In the genomic region with DNA sequence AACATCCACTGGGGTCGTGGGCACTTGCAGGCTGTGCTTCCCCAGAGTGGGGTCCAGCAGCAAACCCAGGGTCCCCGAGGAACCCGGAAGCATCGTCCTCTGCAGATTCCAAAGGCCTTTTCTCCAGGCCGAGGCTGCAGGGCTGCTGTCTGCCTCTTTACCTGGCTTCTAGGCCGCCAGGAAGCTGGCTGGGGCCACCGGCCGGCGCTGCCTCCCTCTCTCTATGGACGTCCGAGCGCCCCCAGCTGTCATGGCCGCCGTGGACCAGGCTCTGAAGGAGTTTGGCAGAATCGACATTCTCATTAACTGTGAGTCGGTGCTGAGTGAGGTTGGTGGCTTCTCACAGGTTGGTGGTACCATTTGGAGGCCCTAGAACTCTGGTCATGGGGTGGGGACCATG, we compare ENCODE assay signal across 2 cellular contexts.
A peak's percentile ranks its signal among the peaks of the same experiment; 100 is the strongest.
TF ChIP-seq lines count a peak whose summit lies in the region.

No MANE protein-coding gene starts in this region.

TF ChIP-seq in WTC11, 78 proteins besides CTCF, POLR2A, EP300 and RAD21 (continues in another document):
- TF ChIP-seq SMAD3 (CRISPR knock-in tag; IDR thresholded peaks at IDR 0.05; ENCODE audit: borderline replicate concordance) (no peak), FOXJ3 (CRISPR knock-in tag; IDR thresholded peaks at IDR 0.05; ENCODE audit: borderline replicate concordance) (no peak), FOXP1 (CRISPR knock-in tag; IDR thresholded peaks at IDR 0.05; ENCODE audit: borderline replicate concordance) (no peak), ZNF671 (CRISPR knock-in tag; IDR thresholded peaks at IDR 0.05) (no peak), FOXK1 (CRISPR knock-in tag; IDR thresholded peaks at IDR 0.05) (no peak)
- TF ChIP-seq, protein P1, sequence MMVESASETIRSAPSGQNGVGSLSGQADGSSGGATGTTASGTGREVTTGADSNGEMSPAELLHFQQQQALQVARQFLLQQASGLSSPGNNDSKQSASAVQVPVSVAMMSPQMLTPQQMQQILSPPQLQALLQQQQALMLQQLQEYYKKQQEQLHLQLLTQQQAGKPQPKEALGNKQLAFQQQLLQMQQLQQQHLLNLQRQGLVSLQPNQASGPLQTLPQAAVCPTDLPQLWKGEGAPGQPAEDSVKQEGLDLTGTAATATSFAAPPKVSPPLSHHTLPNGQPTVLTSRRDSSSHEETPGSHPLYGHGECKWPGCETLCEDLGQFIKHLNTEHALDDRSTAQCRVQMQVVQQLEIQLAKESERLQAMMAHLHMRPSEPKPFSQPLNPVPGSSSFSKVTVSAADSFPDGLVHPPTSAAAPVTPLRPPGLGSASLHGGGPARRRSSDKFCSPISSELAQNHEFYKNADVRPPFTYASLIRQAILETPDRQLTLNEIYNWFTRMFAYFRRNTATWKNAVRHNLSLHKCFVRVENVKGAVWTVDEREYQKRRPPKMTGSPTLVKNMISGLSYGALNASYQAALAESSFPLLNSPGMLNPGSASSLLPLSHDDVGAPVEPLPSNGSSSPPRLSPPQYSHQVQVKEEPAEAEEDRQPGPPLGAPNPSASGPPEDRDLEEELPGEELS (CRISPR knock-in tag; IDR thresholded peaks at IDR 0.05), result no peak
- TF ChIP-seq, protein P2, sequence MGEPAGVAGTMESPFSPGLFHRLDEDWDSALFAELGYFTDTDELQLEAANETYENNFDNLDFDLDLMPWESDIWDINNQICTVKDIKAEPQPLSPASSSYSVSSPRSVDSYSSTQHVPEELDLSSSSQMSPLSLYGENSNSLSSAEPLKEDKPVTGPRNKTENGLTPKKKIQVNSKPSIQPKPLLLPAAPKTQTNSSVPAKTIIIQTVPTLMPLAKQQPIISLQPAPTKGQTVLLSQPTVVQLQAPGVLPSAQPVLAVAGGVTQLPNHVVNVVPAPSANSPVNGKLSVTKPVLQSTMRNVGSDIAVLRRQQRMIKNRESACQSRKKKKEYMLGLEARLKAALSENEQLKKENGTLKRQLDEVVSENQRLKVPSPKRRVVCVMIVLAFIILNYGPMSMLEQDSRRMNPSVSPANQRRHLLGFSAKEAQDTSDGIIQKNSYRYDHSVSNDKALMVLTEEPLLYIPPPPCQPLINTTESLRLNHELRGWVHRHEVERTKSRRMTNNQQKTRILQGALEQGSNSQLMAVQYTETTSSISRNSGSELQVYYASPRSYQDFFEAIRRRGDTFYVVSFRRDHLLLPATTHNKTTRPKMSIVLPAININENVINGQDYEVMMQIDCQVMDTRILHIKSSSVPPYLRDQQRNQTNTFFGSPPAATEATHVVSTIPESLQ (CRISPR knock-in tag; IDR thresholded peaks at IDR 0.05), result no peak
- TF ChIP-seq, protein P3, sequence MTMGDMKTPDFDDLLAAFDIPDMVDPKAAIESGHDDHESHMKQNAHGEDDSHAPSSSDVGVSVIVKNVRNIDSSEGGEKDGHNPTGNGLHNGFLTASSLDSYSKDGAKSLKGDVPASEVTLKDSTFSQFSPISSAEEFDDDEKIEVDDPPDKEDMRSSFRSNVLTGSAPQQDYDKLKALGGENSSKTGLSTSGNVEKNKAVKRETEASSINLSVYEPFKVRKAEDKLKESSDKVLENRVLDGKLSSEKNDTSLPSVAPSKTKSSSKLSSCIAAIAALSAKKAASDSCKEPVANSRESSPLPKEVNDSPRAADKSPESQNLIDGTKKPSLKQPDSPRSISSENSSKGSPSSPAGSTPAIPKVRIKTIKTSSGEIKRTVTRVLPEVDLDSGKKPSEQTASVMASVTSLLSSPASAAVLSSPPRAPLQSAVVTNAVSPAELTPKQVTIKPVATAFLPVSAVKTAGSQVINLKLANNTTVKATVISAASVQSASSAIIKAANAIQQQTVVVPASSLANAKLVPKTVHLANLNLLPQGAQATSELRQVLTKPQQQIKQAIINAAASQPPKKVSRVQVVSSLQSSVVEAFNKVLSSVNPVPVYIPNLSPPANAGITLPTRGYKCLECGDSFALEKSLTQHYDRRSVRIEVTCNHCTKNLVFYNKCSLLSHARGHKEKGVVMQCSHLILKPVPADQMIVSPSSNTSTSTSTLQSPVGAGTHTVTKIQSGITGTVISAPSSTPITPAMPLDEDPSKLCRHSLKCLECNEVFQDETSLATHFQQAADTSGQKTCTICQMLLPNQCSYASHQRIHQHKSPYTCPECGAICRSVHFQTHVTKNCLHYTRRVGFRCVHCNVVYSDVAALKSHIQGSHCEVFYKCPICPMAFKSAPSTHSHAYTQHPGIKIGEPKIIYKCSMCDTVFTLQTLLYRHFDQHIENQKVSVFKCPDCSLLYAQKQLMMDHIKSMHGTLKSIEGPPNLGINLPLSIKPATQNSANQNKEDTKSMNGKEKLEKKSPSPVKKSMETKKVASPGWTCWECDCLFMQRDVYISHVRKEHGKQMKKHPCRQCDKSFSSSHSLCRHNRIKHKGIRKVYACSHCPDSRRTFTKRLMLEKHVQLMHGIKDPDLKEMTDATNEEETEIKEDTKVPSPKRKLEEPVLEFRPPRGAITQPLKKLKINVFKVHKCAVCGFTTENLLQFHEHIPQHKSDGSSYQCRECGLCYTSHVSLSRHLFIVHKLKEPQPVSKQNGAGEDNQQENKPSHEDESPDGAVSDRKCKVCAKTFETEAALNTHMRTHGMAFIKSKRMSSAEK (CRISPR knock-in tag; IDR thresholded peaks at IDR 0.05; ENCODE audit: borderline replicate concordance), result no peak
- TF ChIP-seq, protein P4, sequence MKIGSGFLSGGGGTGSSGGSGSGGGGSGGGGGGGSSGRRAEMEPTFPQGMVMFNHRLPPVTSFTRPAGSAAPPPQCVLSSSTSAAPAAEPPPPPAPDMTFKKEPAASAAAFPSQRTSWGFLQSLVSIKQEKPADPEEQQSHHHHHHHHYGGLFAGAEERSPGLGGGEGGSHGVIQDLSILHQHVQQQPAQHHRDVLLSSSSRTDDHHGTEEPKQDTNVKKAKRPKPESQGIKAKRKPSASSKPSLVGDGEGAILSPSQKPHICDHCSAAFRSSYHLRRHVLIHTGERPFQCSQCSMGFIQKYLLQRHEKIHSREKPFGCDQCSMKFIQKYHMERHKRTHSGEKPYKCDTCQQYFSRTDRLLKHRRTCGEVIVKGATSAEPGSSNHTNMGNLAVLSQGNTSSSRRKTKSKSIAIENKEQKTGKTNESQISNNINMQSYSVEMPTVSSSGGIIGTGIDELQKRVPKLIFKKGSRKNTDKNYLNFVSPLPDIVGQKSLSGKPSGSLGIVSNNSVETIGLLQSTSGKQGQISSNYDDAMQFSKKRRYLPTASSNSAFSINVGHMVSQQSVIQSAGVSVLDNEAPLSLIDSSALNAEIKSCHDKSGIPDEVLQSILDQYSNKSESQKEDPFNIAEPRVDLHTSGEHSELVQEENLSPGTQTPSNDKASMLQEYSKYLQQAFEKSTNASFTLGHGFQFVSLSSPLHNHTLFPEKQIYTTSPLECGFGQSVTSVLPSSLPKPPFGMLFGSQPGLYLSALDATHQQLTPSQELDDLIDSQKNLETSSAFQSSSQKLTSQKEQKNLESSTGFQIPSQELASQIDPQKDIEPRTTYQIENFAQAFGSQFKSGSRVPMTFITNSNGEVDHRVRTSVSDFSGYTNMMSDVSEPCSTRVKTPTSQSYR (CRISPR knock-in tag; IDR thresholded peaks at IDR 0.05), result no peak
- TF ChIP-seq, protein P5, sequence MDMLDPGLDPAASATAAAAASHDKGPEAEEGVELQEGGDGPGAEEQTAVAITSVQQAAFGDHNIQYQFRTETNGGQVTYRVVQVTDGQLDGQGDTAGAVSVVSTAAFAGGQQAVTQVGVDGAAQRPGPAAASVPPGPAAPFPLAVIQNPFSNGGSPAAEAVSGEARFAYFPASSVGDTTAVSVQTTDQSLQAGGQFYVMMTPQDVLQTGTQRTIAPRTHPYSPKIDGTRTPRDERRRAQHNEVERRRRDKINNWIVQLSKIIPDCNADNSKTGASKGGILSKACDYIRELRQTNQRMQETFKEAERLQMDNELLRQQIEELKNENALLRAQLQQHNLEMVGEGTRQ (CRISPR knock-in tag; IDR thresholded peaks at IDR 0.05), result no peak

TF ChIP-seq in HepG2, 621 proteins besides CTCF, POLR2A, EP300 and RAD21:
- TF ChIP-seq RBFOX2 (IDR thresholded peaks at IDR 0.05; ENCODE audit: low read depth, low read length) (peak; percentile 60), AGO2 (optimal IDR thresholded peaks at IDR 0.05; ENCODE audit: low read depth, low read length) (peak; percentile 80), GLI4 (CRISPR knock-in tag; IDR thresholded peaks at IDR 0.05; ENCODE audit: borderline replicate concordance) (no peak), ZNF850 (CRISPR knock-in tag; conservative IDR thresholded peaks at IDR 0.05) (no peak), CCDC6 (CRISPR knock-in tag; IDR thresholded peaks at IDR 0.05) (no peak)
- TF ChIP-seq, protein P6, sequence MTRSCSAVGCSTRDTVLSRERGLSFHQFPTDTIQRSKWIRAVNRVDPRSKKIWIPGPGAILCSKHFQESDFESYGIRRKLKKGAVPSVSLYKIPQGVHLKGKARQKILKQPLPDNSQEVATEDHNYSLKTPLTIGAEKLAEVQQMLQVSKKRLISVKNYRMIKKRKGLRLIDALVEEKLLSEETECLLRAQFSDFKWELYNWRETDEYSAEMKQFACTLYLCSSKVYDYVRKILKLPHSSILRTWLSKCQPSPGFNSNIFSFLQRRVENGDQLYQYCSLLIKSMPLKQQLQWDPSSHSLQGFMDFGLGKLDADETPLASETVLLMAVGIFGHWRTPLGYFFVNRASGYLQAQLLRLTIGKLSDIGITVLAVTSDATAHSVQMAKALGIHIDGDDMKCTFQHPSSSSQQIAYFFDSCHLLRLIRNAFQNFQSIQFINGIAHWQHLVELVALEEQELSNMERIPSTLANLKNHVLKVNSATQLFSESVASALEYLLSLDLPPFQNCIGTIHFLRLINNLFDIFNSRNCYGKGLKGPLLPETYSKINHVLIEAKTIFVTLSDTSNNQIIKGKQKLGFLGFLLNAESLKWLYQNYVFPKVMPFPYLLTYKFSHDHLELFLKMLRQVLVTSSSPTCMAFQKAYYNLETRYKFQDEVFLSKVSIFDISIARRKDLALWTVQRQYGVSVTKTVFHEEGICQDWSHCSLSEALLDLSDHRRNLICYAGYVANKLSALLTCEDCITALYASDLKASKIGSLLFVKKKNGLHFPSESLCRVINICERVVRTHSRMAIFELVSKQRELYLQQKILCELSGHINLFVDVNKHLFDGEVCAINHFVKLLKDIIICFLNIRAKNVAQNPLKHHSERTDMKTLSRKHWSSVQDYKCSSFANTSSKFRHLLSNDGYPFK (CRISPR knock-in tag; IDR thresholded peaks at IDR 0.05; ENCODE audit: borderline replicate concordance), result no peak
